1 cellular context compared by ENCODE assay signal in the genomic region with DNA sequence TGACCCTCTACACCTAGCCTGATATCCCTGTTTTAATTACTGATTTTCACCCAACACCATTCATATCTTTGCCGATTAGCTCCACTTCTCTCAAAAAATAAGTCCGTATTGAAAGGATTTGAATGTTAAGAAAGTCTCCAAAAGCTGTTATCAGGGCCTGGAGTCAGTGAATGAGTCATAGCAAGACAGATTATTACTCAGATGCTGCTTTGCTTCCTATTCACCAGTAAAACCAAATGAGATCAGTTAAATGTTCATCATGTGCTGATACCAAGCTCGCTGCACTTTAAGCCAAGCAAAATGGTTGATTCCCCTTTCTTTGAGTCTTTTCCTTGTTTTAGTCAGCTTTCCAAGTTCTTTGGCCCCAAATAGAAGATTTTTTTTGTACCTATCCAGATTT.
TF ChIP-seq lines count a peak whose summit lies in the region.

No MANE protein-coding gene starts in this region.

TF ChIP-seq in HEK293, 187 proteins besides CTCF, POLR2A, EP300 and RAD21 (continued from another document):
- TF ChIP-seq, protein P1, sequence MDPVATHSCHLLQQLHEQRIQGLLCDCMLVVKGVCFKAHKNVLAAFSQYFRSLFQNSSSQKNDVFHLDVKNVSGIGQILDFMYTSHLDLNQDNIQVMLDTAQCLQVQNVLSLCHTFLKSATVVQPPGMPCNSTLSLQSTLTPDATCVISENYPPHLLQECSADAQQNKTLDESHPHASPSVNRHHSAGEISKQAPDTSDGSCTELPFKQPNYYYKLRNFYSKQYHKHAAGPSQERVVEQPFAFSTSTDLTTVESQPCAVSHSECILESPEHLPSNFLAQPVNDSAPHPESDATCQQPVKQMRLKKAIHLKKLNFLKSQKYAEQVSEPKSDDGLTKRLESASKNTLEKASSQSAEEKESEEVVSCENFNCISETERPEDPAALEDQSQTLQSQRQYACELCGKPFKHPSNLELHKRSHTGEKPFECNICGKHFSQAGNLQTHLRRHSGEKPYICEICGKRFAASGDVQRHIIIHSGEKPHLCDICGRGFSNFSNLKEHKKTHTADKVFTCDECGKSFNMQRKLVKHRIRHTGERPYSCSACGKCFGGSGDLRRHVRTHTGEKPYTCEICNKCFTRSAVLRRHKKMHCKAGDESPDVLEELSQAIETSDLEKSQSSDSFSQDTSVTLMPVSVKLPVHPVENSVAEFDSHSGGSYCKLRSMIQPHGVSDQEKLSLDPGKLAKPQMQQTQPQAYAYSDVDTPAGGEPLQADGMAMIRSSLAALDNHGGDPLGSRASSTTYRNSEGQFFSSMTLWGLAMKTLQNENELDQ (tag by site-specific recombination; IDR thresholded peaks at IDR 0.05; ENCODE audit: low read depth): no peak
- no peak for TF ChIP-seq ZNF677 (tag by site-specific recombination; IDR thresholded peaks at IDR 0.05)
- TF ChIP-seq PRDM1 (tag by site-specific recombination; IDR thresholded peaks at IDR 0.05): peak; percentile 36; the same call in 1 of the 2 replicates
- TF ChIP-seq ZBTB20 (tag by site-specific recombination; IDR thresholded peaks at IDR 0.05): no peak
- no peak for TF ChIP-seq ZNF544 (tag by site-specific recombination; IDR thresholded peaks at IDR 0.05)
- TF ChIP-seq ZNF660 (tag by site-specific recombination; IDR thresholded peaks at IDR 0.05): 0 out of 2 replicates have a peak, but pooled peaks have one; percentile 44
- TF ChIP-seq ZNF335 (tag by site-specific recombination; conservative IDR thresholded peaks at IDR 0.05): no peak
- TF ChIP-seq ZNF843 (tag by site-specific recombination; IDR thresholded peaks at IDR 0.05): no peak
- TF ChIP-seq ZXDB (tag by site-specific recombination; IDR thresholded peaks at IDR 0.05): no peak
- no peak for TF ChIP-seq ZNF654 (tag by site-specific recombination; IDR thresholded peaks at IDR 0.05; ENCODE audit: low read depth)
- TF ChIP-seq ZNF792 (tag by site-specific recombination; IDR thresholded peaks at IDR 0.05): no peak
- TF ChIP-seq ZNF501 (tag by site-specific recombination; IDR thresholded peaks at IDR 0.05): no peak
- no peak for TF ChIP-seq ZNF626 (tag by site-specific recombination; IDR thresholded peaks at IDR 0.05)
- no peak for TF ChIP-seq ZNF350 (tag by site-specific recombination; IDR thresholded peaks at IDR 0.05)
- no peak for TF ChIP-seq SETDB1 (IDR thresholded peaks at IDR 0.05; ENCODE audit: insufficient read length, low read length)
- no peak for TF ChIP-seq ZNF555 (tag by site-specific recombination; conservative IDR thresholded peaks at IDR 0.05)
- TF ChIP-seq, protein P2, sequence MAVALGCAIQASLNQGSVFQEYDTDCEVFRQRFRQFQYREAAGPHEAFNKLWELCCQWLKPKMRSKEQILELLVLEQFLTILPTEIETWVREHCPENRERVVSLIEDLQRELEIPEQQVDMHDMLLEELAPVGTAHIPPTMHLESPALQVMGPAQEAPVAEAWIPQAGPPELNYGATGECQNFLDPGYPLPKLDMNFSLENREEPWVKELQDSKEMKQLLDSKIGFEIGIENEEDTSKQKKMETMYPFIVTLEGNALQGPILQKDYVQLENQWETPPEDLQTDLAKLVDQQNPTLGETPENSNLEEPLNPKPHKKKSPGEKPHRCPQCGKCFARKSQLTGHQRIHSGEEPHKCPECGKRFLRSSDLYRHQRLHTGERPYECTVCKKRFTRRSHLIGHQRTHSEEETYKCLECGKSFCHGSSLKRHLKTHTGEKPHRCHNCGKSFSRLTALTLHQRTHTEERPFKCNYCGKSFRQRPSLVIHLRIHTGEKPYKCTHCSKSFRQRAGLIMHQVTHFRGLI (tag by site-specific recombination; IDR thresholded peaks at IDR 0.05): no peak
